In genomic region chr2:54619660-54620231, GRCh38 we compare ENCODE assay signal across 12 cellular contexts.
DNase-seq lines count a peak whose midpoint lies in the region; ATAC-seq and TF ChIP-seq lines count a peak whose summit lies in the region.
"Had no signal": no experiment of that assay in that cellular context is flagged by ENCODE, and none has a peak within 500 bp of the region (broad histone marks: within the 10 kb centered on the region; RNA-seq: fewer than 3 reads in every experiment).

No MANE protein-coding gene starts in this region.

- no peak for TF ChIP-seq POLR2A in transverse colon (IDR thresholded peaks at IDR 0.05)

- peak overlapping the region; percentile 56 for H3K27ac Mint-ChIP-seq in activated T-cell treated with anti-CD3 and anti-CD28 coated beads, Interleukin-2, amount 50 U/mL, for 24 hours
- H3K27ac Mint-ChIP-seq in endothelial cell (ENCODE audit: unreplicated experiment) = peak overlapping the region; percentile 83
- H3K27ac Mint-ChIP-seq in naive thymus-derived CD8-positive, alpha-beta T cell = peak overlapping the region in 9 of 10 donors; percentile 63 to 94 (median 84)

- no peak for ATAC-seq in activated T-cell treated with anti-CD3 and anti-CD28 coated beads, Interleukin-2, amount 50 U/mL, for 4 hours
- no peak for ATAC-seq in naive thymus-derived CD8-positive, alpha-beta T cell
- ATAC-seq in left colon = no peak
- ATAC-seq in HG03159 (IDR thresholded peaks at IDR 0.05; ENCODE audit: unreplicated experiment) = no peak

- no peaks in the 10 kb centered on the region for H3K27me3 Mint-ChIP-seq in activated T-cell treated with anti-CD3 and anti-CD28 coated beads, Interleukin-2, amount 50 U/mL, for 24 hours
- H3K27me3 Mint-ChIP-seq in activated T-cell treated with anti-CD3 and anti-CD28 coated beads, Interleukin-2, amount 50 U/mL, for 4 hours (ENCODE audit: low read depth) = no peaks in the 10 kb centered on the region
- H3K27me3 Mint-ChIP-seq in endothelial cell (ENCODE audit: unreplicated experiment) = peaks cover 48% of the 10 kb centered on the region
- H3K27me3 Mint-ChIP-seq in naive thymus-derived CD8-positive, alpha-beta T cell = no peaks in the 10 kb centered on the region

- no peak for TF ChIP-seq CTCF in endothelial cell (IDR thresholded peaks at IDR 0.05; ENCODE audit: unreplicated experiment)
- TF ChIP-seq CTCF in transverse colon (IDR thresholded peaks at IDR 0.05) = no peak

- POLR2A ChIA-PET in naive thymus-derived CD8-positive, alpha-beta T cell (lab: Charles Lee) = interaction anchor here (1.5 to 3.8 kb wide), 3 partner anchors 15 to 61 kb away, joined by 3 to 24 read pairs (median 5); no protein-coding TSS in a partner anchor

- in situ Hi-C loops in transverse colon (cut with MboI; ENCODE audit: low pct_ligation_motif_present in 1 of 4, low pct_unique_long_range_greater_than_20kb in 1 of 4, low sequenced_read_pairs in 3 of 4) = no loop called here

- no peaks in the 10 kb centered on the region for H3K9me3 ChIP-seq in transverse colon

- TF ChIP-seq EP300 in transverse colon (IDR thresholded peaks at IDR 0.05; ENCODE audit: low read depth) = no peak

- no peak for DNase-seq in activated T-cell treated with anti-CD3 and anti-CD28 coated beads, Interleukin-2, amount 50 U/mL, for 24 hours
- no peak for DNase-seq in activated T-cell treated with anti-CD3 and anti-CD28 coated beads, Interleukin-2, amount 50 U/mL, for 4 hours
- DNase-seq in endothelial cell (ENCODE audit: low spot score) (no peak), transverse colon (no peak), SIG-M5 treated with dmso at 0.1 percent for 504 hours (lab: John Stamatoyannopoulos, UW; ENCODE audit: unreplicated experiment) (no peak), left colon (no peak)
- DNase-seq in naive thymus-derived CD8-positive, alpha-beta T cell = no peak
- DNase-seq: activated T-cell treated with anti-CD3 and anti-CD28 coated beads for 4 hours; NCI-H446; stimulated activated CD4-positive, alpha-beta T cell treated with anti-CD3 and anti-CD28 coated beads, Interleukin-4, amount 100 ng/mL, for 1 hour had no signal

- H3K9me3 Mint-ChIP-seq in activated T-cell treated with anti-CD3 and anti-CD28 coated beads, Interleukin-2, amount 50 U/mL, for 24 hours = no peaks in the 10 kb centered on the region
- no peaks in the 10 kb centered on the region for H3K9me3 Mint-ChIP-seq in activated T-cell treated with anti-CD3 and anti-CD28 coated beads, Interleukin-2, amount 50 U/mL, for 4 hours
- no peaks in the 10 kb centered on the region for H3K9me3 Mint-ChIP-seq in endothelial cell (ENCODE audit: unreplicated experiment)
- no peaks in the 10 kb centered on the region for H3K9me3 Mint-ChIP-seq in naive thymus-derived CD8-positive, alpha-beta T cell

- H3K4me1 ChIP-seq in transverse colon = peaks cover 2 to 19% (median 11%) of the 10 kb centered on the region in 4 donors

- H3K4me3 Mint-ChIP-seq in activated T-cell treated with anti-CD3 and anti-CD28 coated beads, Interleukin-2, amount 50 U/mL, for 24 hours = no peak overlapping the region
- no peak overlapping the region for H3K4me3 Mint-ChIP-seq in activated T-cell treated with anti-CD3 and anti-CD28 coated beads, Interleukin-2, amount 50 U/mL, for 4 hours
- peak overlapping the region; percentile 59 for H3K4me3 Mint-ChIP-seq in endothelial cell (ENCODE audit: unreplicated experiment)
- H3K4me3 Mint-ChIP-seq in naive thymus-derived CD8-positive, alpha-beta T cell = no peak overlapping the region

- intact Hi-C loops in transverse colon (cut with DNase I; ENCODE audit: low total_unique reads) (no loop called here), left colon (cut with DNase I, micrococcal nuclease) (no loop called here)

- peaks cover 0 to 52% (median 11%) of the 10 kb centered on the region in 4 donors for H3K36me3 ChIP-seq in transverse colon

- peak overlapping the region; percentile 2 to 61 (median 30) for H3K27ac ChIP-seq in transverse colon
- H3K27ac ChIP-seq: RWPE1 had no signal

- peaks cover 27% of the 10 kb centered on the region for H3K4me1 Mint-ChIP-seq in activated T-cell treated with anti-CD3 and anti-CD28 coated beads, Interleukin-2, amount 50 U/mL, for 24 hours (ENCODE audit: low read depth)
- peaks cover 22% of the 10 kb centered on the region for H3K4me1 Mint-ChIP-seq in activated T-cell treated with anti-CD3 and anti-CD28 coated beads, Interleukin-2, amount 50 U/mL, for 4 hours (ENCODE audit: low read depth)
- peaks cover 29% of the 10 kb centered on the region for H3K4me1 Mint-ChIP-seq in endothelial cell (ENCODE audit: unreplicated experiment)
- peaks cover 17 to 51% (median 33%) of the 10 kb centered on the region in 4 donors for H3K4me1 Mint-ChIP-seq in naive thymus-derived CD8-positive, alpha-beta T cell

- no peaks in the 10 kb centered on the region for H3K27me3 ChIP-seq in transverse colon

- no peak overlapping the region for H3K4me3 ChIP-seq in transverse colon

- H3K36me3 Mint-ChIP-seq in activated T-cell treated with anti-CD3 and anti-CD28 coated beads, Interleukin-2, amount 50 U/mL, for 24 hours (ENCODE audit: low read depth) = peaks cover 93% of the 10 kb centered on the region
- H3K36me3 Mint-ChIP-seq in activated T-cell treated with anti-CD3 and anti-CD28 coated beads, Interleukin-2, amount 50 U/mL, for 4 hours (ENCODE audit: insufficient read depth) = peaks cover 56% of the 10 kb centered on the region
- peaks cover 81% of the 10 kb centered on the region for H3K36me3 Mint-ChIP-seq in endothelial cell (ENCODE audit: low read depth, unreplicated experiment)
- H3K36me3 Mint-ChIP-seq in naive thymus-derived CD8-positive, alpha-beta T cell = peaks cover 6 to 97% (median 41%) of the 10 kb centered on the region in 3 donors

- 84 to 89% methylated on average over 8 to 9 of the region's 9 CpGs for WGBS in transverse colon (ENCODE audit: low coverage in 1 of 2), 2 donors
